Comparison of ENCODE assay signal across 9 cellular contexts in genomic region chr17:80663783-80664206, GRCh38.
DNase-seq lines count a peak whose midpoint lies in the region; ATAC-seq and TF ChIP-seq lines count a peak whose summit lies in the region.
"Had no signal": no experiment of that assay in that cellular context is flagged by ENCODE, and none has a peak within 500 bp of the region (broad histone marks: within the 10 kb centered on the region; RNA-seq: fewer than 3 reads in every experiment).

No MANE protein-coding gene starts in this region.

- H3K36me3 ChIP-seq in esophagus muscularis mucosa: peaks cover 0 to 6% (median 0%) of the 10 kb centered on the region in 4 donors

- H3K4me3 Mint-ChIP-seq in activated CD4-positive, alpha-beta T cell treated with anti-CD3 and anti-CD28 coated beads for 36 hours: peak overlapping the region; percentile 61

- no peaks in the 10 kb centered on the region for H3K9me3 ChIP-seq in esophagus muscularis mucosa

- H3K27ac ChIP-seq in esophagus muscularis mucosa (replicated peaks in 1 of 4): peak overlapping the region; percentile 42 to 77 (median 52)

- intact Hi-C loops in activated CD4-positive, alpha-beta T cell treated with anti-CD3 and anti-CD28 coated beads for 36 hours (cut with DNase I, micrococcal nuclease): loop anchor here in 1 of 2 experiments (1.0 to 2.0 kb wide), 2 partner anchors 14 to 73 kb away; no protein-coding TSS in a partner anchor
- intact Hi-C loops in esophagus muscularis mucosa (cut with DNase I): no loop called here
- intact Hi-C loops in sciatic nerve (cut with DNase I): no loop called here

- DNase-seq in ELF-1 (ENCODE audit: low read depth, low spot score) (peak; percentile 23), esophagus muscularis mucosa (ENCODE audit: extremely low spot score) (no peak), sciatic nerve (ENCODE audit: low spot score) (no peak), A172 (ENCODE audit: low spot score) (no peak), hypothalamus (lab: John Stamatoyannopoulos, UW) (no peak), HCEC 1CT (no peak), inferior parietal cortex (ENCODE audit: extremely low spot score) (no peak)
- DNase-seq in activated CD4-positive, alpha-beta T cell treated with anti-CD3 and anti-CD28 coated beads for 36 hours: peak; percentile 76
- DNase-seq: GOT3 had no signal

- TF ChIP-seq CTCF in esophagus muscularis mucosa (IDR thresholded peaks at IDR 0.05): no peak

- H3K4me3 ChIP-seq in esophagus muscularis mucosa: no peak overlapping the region

- TF ChIP-seq POLR2A in esophagus muscularis mucosa (IDR thresholded peaks at IDR 0.05; ENCODE audit: low read depth): no peak

- peaks cover 14% of the 10 kb centered on the region for H3K36me3 Mint-ChIP-seq in activated CD4-positive, alpha-beta T cell treated with anti-CD3 and anti-CD28 coated beads for 36 hours (ENCODE audit: low read depth)

- peaks cover 8 to 22% (median 21%) of the 10 kb centered on the region in 4 donors for H3K4me1 ChIP-seq in esophagus muscularis mucosa

- CTCF ChIA-PET in activated CD4-positive, alpha-beta T cell treated with anti-CD3 and anti-CD28 coated beads for 36 hours (lab: Charles Lee): interaction anchor here (1.2 kb wide), 1 partner anchor 99 kb away, joined by 3 read pairs; no protein-coding TSS in a partner anchor

- WGBS in esophagus muscularis mucosa: 57% methylated on average over 11 of the region's 11 CpGs

- no peaks in the 10 kb centered on the region for H3K9me3 Mint-ChIP-seq in activated CD4-positive, alpha-beta T cell treated with anti-CD3 and anti-CD28 coated beads for 36 hours (ENCODE audit: low read depth)

- H3K27ac Mint-ChIP-seq in activated CD4-positive, alpha-beta T cell treated with anti-CD3 and anti-CD28 coated beads for 36 hours: peak overlapping the region; percentile 96

- no peaks in the 10 kb centered on the region for H3K27me3 ChIP-seq in esophagus muscularis mucosa

- TF ChIP-seq EP300 in esophagus muscularis mucosa (IDR thresholded peaks at IDR 0.05): no peak

- ATAC-seq in activated CD4-positive, alpha-beta T cell treated with anti-CD3 and anti-CD28 coated beads for 36 hours: peak; percentile 83
- ATAC-seq in sciatic nerve: peak; percentile 87

- H3K4me1 Mint-ChIP-seq in activated CD4-positive, alpha-beta T cell treated with anti-CD3 and anti-CD28 coated beads for 36 hours: peaks cover 77% of the 10 kb centered on the region

- POLR2A ChIA-PET in activated CD4-positive, alpha-beta T cell treated with anti-CD3 and anti-CD28 coated beads for 36 hours (lab: Charles Lee): no interaction called here

- no peaks in the 10 kb centered on the region for H3K27me3 Mint-ChIP-seq in activated CD4-positive, alpha-beta T cell treated with anti-CD3 and anti-CD28 coated beads for 36 hours

Comparison
In these comparisons a context has a peak if more than half of its experiments do, and no peak if none do; other contexts are left out.
1. DNase-seq: peak in ELF-1 (single experiment) and activated CD4-positive, alpha-beta T cell treated with anti-CD3 and anti-CD28 coated beads for 36 hours (single experiment); none in esophagus muscularis mucosa (single experiment), sciatic nerve (single experiment), A172 (single experiment), hypothalamus (0 of 51), HCEC 1CT (single experiment) and inferior parietal cortex (single experiment).